In the genomic region with DNA sequence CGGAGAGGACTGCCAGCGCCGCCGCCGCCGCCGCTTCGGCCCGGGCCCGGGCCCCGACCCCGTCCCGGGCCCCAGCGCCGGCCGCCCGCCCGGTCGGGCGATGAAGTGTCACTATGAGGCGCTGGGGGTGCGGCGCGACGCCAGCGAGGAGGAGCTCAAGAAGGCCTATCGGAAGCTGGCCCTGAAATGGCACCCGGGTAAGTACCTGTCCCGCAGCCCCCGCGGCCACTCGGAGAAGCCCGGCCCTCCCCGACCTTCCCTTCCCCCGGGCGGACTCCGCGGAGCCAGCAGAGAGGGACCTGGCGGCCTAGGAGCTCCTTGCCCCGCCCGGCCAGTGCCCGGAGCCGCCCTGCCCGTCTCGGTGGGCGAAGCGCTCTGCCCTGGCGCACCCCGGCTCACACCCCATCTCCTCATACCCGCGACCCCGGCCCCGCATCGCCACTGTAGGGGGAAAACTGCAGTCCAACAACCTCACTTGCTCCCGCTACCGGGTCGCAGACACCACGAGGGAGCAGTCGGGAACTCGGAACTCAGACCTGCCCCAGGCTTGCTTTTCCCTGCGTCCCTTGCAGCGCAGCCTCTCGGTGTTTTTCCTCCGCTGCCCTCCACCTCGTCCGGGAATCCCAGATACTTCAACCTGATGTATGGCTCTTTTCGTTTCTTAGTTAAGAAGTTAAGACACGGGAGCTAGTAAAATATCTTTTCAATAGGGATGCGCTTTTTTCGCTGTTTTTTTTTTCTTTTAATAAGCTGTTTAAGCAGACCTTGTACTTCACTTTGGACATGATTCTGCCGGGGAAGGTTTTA, we compare ENCODE assay signal across 1 cellular context.
TF ChIP-seq lines count a peak whose summit lies in the region.

No MANE protein-coding gene starts in this region.

TF ChIP-seq in H1, 55 proteins besides CTCF, POLR2A, EP300 and RAD21:
- TF ChIP-seq TAF1 (IDR thresholded peaks at IDR 0.05; ENCODE audit: low read depth, low read length) (peak; percentile 78), POLR2AphosphoS5 (IDR thresholded peaks at IDR 0.05; ENCODE audit: low read depth, low read length) (peak; percentile 47; the same call in 1 of the 2 replicates), RBBP5 (IDR thresholded peaks at IDR 0.05; ENCODE audit: borderline replicate concordance, low read depth, low read length) (peak; percentile 86), SAP30 (IDR thresholded peaks at IDR 0.05; ENCODE audit: insufficient read depth, insufficient replicate concordance, low read length) (peak; percentile 36), SIN3A (conservative IDR thresholded peaks at IDR 0.05 in 1 of 2, IDR thresholded peaks at IDR 0.05 in 1 of 2; ENCODE audit: low read depth in 1 of 2, low read length in 2 of 2) (peak; percentile 44 to 55; a peak in 2 of 4 replicates), SRF (IDR thresholded peaks at IDR 0.05; ENCODE audit: low read depth, low read length) (no peak), NANOG (IDR thresholded peaks at IDR 0.05; ENCODE audit: insufficient read depth, low read depth, low read length, poor library complexity, severe bottlenecking) (no peak), CHD1 (IDR thresholded peaks at IDR 0.05; ENCODE audit: low read depth, low read length) (0 out of 2 replicates have a peak, but pooled peaks have one; percentile 14), CREB1 (IDR thresholded peaks at IDR 0.05) (peak; percentile 37; the same call in 1 of the 2 replicates), SIX5 (IDR thresholded peaks at IDR 0.05; ENCODE audit: low read depth, low read length) (no peak), TBP (IDR thresholded peaks at IDR 0.05; ENCODE audit: low read depth, low read length) (peak; percentile 47), CBX5 (IDR thresholded peaks at IDR 0.05; ENCODE audit: low read depth, low read length) (no peak), KDM4A (IDR thresholded peaks at IDR 0.05; ENCODE audit: low read depth, low read length, severe bottlenecking) (peak; percentile 81), PHF8 (conservative IDR thresholded peaks at IDR 0.05; ENCODE audit: low read depth, low read length) (peak; percentile 57), CHD2 (IDR thresholded peaks at IDR 0.05; ENCODE audit: low read length) (no peak), CTBP2 (IDR thresholded peaks at IDR 0.05; ENCODE audit: borderline replicate concordance, insufficient read depth, insufficient read length, low read length) (no peak), ASH2L (IDR thresholded peaks at IDR 0.05; ENCODE audit: low read length) (peak; percentile 91), SP1 (IDR thresholded peaks at IDR 0.05; ENCODE audit: low read depth, low read length) (no peak), RXRA (IDR thresholded peaks at IDR 0.05; ENCODE audit: insufficient read depth, low read depth, low read length) (no peak)
- TF ChIP-seq, protein P1, sequence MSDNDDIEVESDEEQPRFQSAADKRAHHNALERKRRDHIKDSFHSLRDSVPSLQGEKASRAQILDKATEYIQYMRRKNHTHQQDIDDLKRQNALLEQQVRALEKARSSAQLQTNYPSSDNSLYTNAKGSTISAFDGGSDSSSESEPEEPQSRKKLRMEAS (IDR thresholded peaks at IDR 0.05) = peak; percentile 53; the same call in 1 of the 2 replicates
